Comparison of ENCODE assay signal across 18 cellular contexts in genomic region chr2:168717790-168718502, GRCh38.
DNase-seq lines count a peak whose midpoint lies in the region; ATAC-seq and TF ChIP-seq lines count a peak whose summit lies in the region.
"Had no signal": no experiment of that assay in that cellular context is flagged by ENCODE, and none has a peak within 500 bp of the region (broad histone marks: within the 10 kb centered on the region; RNA-seq: fewer than 3 reads in every experiment).

No MANE protein-coding gene starts in this region.

- peak overlapping the region; percentile 30 for H3K9ac ChIP-seq in mammary epithelial cell (ENCODE audit: insufficient read depth, low read length)
- H3K9ac ChIP-seq: neural progenitor cell had no signal

- H3K4me3 Mint-ChIP-seq in effector memory CD8-positive, alpha-beta T cell = peak overlapping the region in 1 of 2 donors; percentile 27
- H3K4me3 Mint-ChIP-seq in stimulated activated naive CD8-positive, alpha-beta T cell treated with anti-CD3 and anti-CD28 coated beads, Interleukin-15, amount 100 ng/mL, for 72 hours = no peak overlapping the region
- H3K4me3 Mint-ChIP-seq: neural progenitor cell had no signal

- no peak overlapping the region for H2AFZ ChIP-seq in mammary epithelial cell (ENCODE audit: low read depth, low read length)
- H2AFZ ChIP-seq: neural progenitor cell had no signal

- H3K27me3 ChIP-seq in mammary epithelial cell (ENCODE audit: insufficient read depth, low read length) (no peaks in the 10 kb centered on the region), breast epithelium (no peaks in the 10 kb centered on the region), RWPE2 (ENCODE audit: insufficient read depth, poor library complexity, severe bottlenecking) (no peaks in the 10 kb centered on the region), brain microvascular endothelial cell (replicated peaks) (no peaks in the 10 kb centered on the region)
- H3K27me3 ChIP-seq: neural progenitor cell, tibial artery had no signal

- peaks cover 4% of the 10 kb centered on the region for H3K79me2 ChIP-seq in mammary epithelial cell (ENCODE audit: insufficient read depth, low read length)

- H3K4me1 Mint-ChIP-seq in effector memory CD8-positive, alpha-beta T cell (ENCODE audit: low read depth in 2 of 2) = peaks cover 13 to 17% of the 10 kb centered on the region in 2 donors
- H3K4me1 Mint-ChIP-seq in stimulated activated naive CD8-positive, alpha-beta T cell treated with anti-CD3 and anti-CD28 coated beads, Interleukin-15, amount 100 ng/mL, for 72 hours = peaks cover 22% of the 10 kb centered on the region
- H3K4me1 Mint-ChIP-seq: neural progenitor cell had no signal

- peak overlapping the region in 1 of 2 donors; percentile 39 for H3K27ac Mint-ChIP-seq in effector memory CD8-positive, alpha-beta T cell
- H3K27ac Mint-ChIP-seq in stimulated activated naive CD8-positive, alpha-beta T cell treated with anti-CD3 and anti-CD28 coated beads, Interleukin-15, amount 100 ng/mL, for 72 hours = peak overlapping the region in 1 of 2 donors; percentile 55
- H3K27ac Mint-ChIP-seq: activated T-helper 2 cell treated with anti-CD3 and anti-CD28 coated beads, Interferon-gamma antibody, Interleukin-2, Interleukin-4, amounts not matched to agents 10 μg/mL and 5 μg/mL and 100 μg/mL, durations not matched to agents 14 hours and 24 hours and 36 hours; neural progenitor cell had no signal

- H3K27me3 Mint-ChIP-seq in effector memory CD8-positive, alpha-beta T cell = no peaks in the 10 kb centered on the region
- no peaks in the 10 kb centered on the region for H3K27me3 Mint-ChIP-seq in stimulated activated naive CD8-positive, alpha-beta T cell treated with anti-CD3 and anti-CD28 coated beads, Interleukin-15, amount 100 ng/mL, for 72 hours

- H3K36me3 ChIP-seq in mammary epithelial cell (ENCODE audit: insufficient read depth, low read length) (peaks cover 2% of the 10 kb centered on the region), breast epithelium (no peaks in the 10 kb centered on the region), RWPE2 (ENCODE audit: low read depth) (peaks cover 8% of the 10 kb centered on the region), brain microvascular endothelial cell (replicated peaks) (no peaks in the 10 kb centered on the region)
- H3K36me3 ChIP-seq: lower lobe of right lung had no signal

- H3K36me3 Mint-ChIP-seq in effector memory CD8-positive, alpha-beta T cell (ENCODE audit: insufficient read depth) = no peaks in the 10 kb centered on the region

- dilution Hi-C loops in mammary epithelial cell (cut with HindIII; ENCODE audit: low sequenced_read_pairs) = loop anchor here (5.0 kb wide), 1 partner anchor 101 kb away; no protein-coding TSS in a partner anchor

- CTCF ChIA-PET in mammary epithelial cell (lab: Charles Lee; ENCODE audit: low non-redundant PET) = no interaction called here

- in situ Hi-C loops in mammary epithelial cell (cut with MboI; ENCODE audit: low sequenced_read_pairs in 2 of 2) = no loop called here
- in situ Hi-C loops in brain microvascular endothelial cell (cut with HindIII; ENCODE audit: low pct_ligation_motif_present, low sequenced_read_pairs) = no loop called here

- BruUV-seq in mammary epithelial cell (replicated peaks; lab: Mats Ljungman, UMichigan) = no TSS peak

- H3K9me3 ChIP-seq in mammary epithelial cell (replicated peaks; ENCODE audit: insufficient read depth, low read length) = no peaks in the 10 kb centered on the region
- H3K9me3 ChIP-seq in breast epithelium = no peaks in the 10 kb centered on the region
- H3K9me3 ChIP-seq in RWPE2 (ENCODE audit: severe bottlenecking) = no peaks in the 10 kb centered on the region
- H3K9me3 ChIP-seq: lower lobe of right lung, tibial artery had no signal

- no peaks in the 10 kb centered on the region for H4K20me1 ChIP-seq in mammary epithelial cell (ENCODE audit: insufficient read depth, low read length)

- DNase-seq in mammary epithelial cell = peak; percentile 73
- no peak for DNase-seq in breast epithelium (ENCODE audit: low spot score in 2 of 2)
- DNase-seq in RWPE2 (ENCODE audit: low spot score) = no peak
- DNase-seq in effector memory CD8-positive, alpha-beta T cell = no peak
- DNase-seq in stimulated activated naive CD8-positive, alpha-beta T cell treated with anti-CD3 and anti-CD28 coated beads, Interleukin-15, amount 100 ng/mL, for 72 hours = peak in 1 of 2 donors; percentile 17
- no peak for DNase-seq in brain microvascular endothelial cell
- no peak for DNase-seq in GDM1 (lab: John Stamatoyannopoulos, UW)
- DNase-seq: activated CD4-positive, alpha-beta T cell treated with anti-CD3 and anti-CD28 coated beads for 1 hour; DMS 273 treated with DMSO at 0.1 percent for 48 hours; foreskin melanocyte; lower lobe of right lung; NCI-H1092; NCI-H774; RPMI8226; tibial artery had no signal

- intact Hi-C loops in mammary epithelial cell (cut with micrococcal nuclease) = loop anchor here (5.0 kb wide), 1 partner anchor 39 kb away; no protein-coding TSS in a partner anchor
- intact Hi-C loops in breast epithelium (cut with DNase I; ENCODE audit: low total_unique reads) = loop anchor here (2.0 kb wide), 1 partner anchor 47 kb away; no protein-coding TSS in a partner anchor

- no peak overlapping the region for H3K4me3 ChIP-seq in mammary epithelial cell (replicated peaks in 1 of 3; ENCODE audit: insufficient read depth in 1 of 3, low read depth in 2 of 3, low read length in 3 of 3)
- H3K4me3 ChIP-seq in breast epithelium = no peak overlapping the region
- no peak overlapping the region for H3K4me3 ChIP-seq in RWPE2 (ENCODE audit: severe bottlenecking)
- no peak overlapping the region for H3K4me3 ChIP-seq in brain microvascular endothelial cell (ENCODE audit: low read depth, low read length)
- H3K4me3 ChIP-seq: lower lobe of right lung, neural progenitor cell, tibial artery had no signal

- peak overlapping the region; percentile 74 for H3K4me2 ChIP-seq in mammary epithelial cell (ENCODE audit: insufficient read depth, low read depth, low read length)
- H3K4me2 ChIP-seq: neural progenitor cell had no signal

- no peak for TF ChIP-seq CTCF in mammary epithelial cell (conservative IDR thresholded peaks at IDR 0.05 in 1 of 2, IDR thresholded peaks at IDR 0.05 in 1 of 2; ENCODE audit: extremely low read depth in 1 of 2, insufficient read depth in 1 of 2, low read depth in 1 of 2, low read length in 2 of 2)
- no peak for TF ChIP-seq CTCF in breast epithelium (IDR thresholded peaks at IDR 0.05)
- no peak for TF ChIP-seq CTCF in RWPE2 (IDR thresholded peaks at IDR 0.05; ENCODE audit: poor library complexity, severe bottlenecking)
- TF ChIP-seq CTCF in brain microvascular endothelial cell (IDR thresholded peaks at IDR 0.05; ENCODE audit: low read depth, low read length, missing control alignments) = no peak

- no peak for TF ChIP-seq POLR2A in breast epithelium (IDR thresholded peaks at IDR 0.05)

- WGBS in mammary epithelial cell (ENCODE audit: low coverage, missing lambda C conversion rate) = 5% methylated on average over 3 of the region's 3 CpGs

- ATAC-seq in RWPE2 (ENCODE audit: low read depth) (peak; percentile 24), HG03039 (IDR thresholded peaks at IDR 0.05; ENCODE audit: unreplicated experiment) (no peak)
- ATAC-seq in effector memory CD8-positive, alpha-beta T cell (replicated peaks) = peak; percentile 67
- ATAC-seq in stimulated activated naive CD8-positive, alpha-beta T cell treated with anti-CD3 and anti-CD28 coated beads, Interleukin-15, amount 100 ng/mL, for 72 hours = peak; percentile 96
- ATAC-seq: lower lobe of right lung had no signal

- H3K4me1 ChIP-seq in mammary epithelial cell (ENCODE audit: insufficient read depth, low read length) (peaks cover 50% of the 10 kb centered on the region), breast epithelium (no peaks in the 10 kb centered on the region), RWPE2 (ENCODE audit: insufficient read depth, poor library complexity, severe bottlenecking) (peaks cover 38% of the 10 kb centered on the region)
- H3K4me1 ChIP-seq: lower lobe of right lung, neural progenitor cell had no signal

- H3K9me3 Mint-ChIP-seq in effector memory CD8-positive, alpha-beta T cell = no peaks in the 10 kb centered on the region
- H3K9me3 Mint-ChIP-seq in stimulated activated naive CD8-positive, alpha-beta T cell treated with anti-CD3 and anti-CD28 coated beads, Interleukin-15, amount 100 ng/mL, for 72 hours = no peaks in the 10 kb centered on the region
- H3K9me3 Mint-ChIP-seq: activated T-helper 2 cell treated with anti-CD3 and anti-CD28 coated beads, Interferon-gamma antibody, Interleukin-2, Interleukin-4, amounts not matched to agents 10 μg/mL and 5 μg/mL and 100 μg/mL, durations not matched to agents 14 hours and 24 hours and 36 hours; neural progenitor cell had no signal

- H3K27ac ChIP-seq in mammary epithelial cell (ENCODE audit: insufficient read depth, low read depth, low read length) = peak overlapping the region; percentile 95
- H3K27ac ChIP-seq in breast epithelium = no peak overlapping the region
- peak overlapping the region; percentile 89 for H3K27ac ChIP-seq in RWPE2 (ENCODE audit: poor library complexity, severe bottlenecking)
- no peak overlapping the region for H3K27ac ChIP-seq in brain microvascular endothelial cell
- H3K27ac ChIP-seq: lower lobe of right lung, neural progenitor cell, tibial artery had no signal

Comparison
In these comparisons a context has a peak if more than half of its experiments do, and no peak if none do; other contexts are left out.
1. H3K27ac ChIP-seq: peak in mammary epithelial cell (single experiment) and RWPE2 (single experiment); none in breast epithelium (0 of 2) and brain microvascular endothelial cell (single experiment).